Comparison of ENCODE assay signal across 17 cellular contexts in the genomic region with DNA sequence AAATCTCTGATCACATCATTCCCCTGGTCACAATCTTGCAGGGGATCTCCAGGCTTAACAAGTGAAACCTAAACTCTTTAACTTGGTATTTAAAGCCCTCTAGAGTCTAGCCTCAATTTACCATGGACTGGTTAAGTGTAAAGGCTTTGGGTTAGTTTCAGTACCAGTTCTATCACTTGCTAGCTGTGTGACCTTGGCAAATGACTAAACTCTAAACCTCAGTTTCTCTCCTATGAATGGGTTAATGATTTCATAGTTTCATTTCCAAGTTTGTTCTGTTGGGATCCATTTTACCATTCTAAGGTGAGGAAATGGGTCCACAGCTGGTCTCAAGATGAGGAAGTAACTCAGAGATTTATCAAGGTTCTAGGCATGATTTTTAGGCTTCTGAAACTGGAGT. TPM values are rescaled to one million over a fixed set of nuclear protein-coding genes. Genes with fewer than 3 reads are reported as not detected.
DNase-seq lines count a peak whose midpoint lies in the region; ATAC-seq, FAIRE-seq and TF ChIP-seq lines count a peak whose summit lies in the region.
"Had no signal": no experiment of that assay in that cellular context is flagged by ENCODE, and none has a peak within 500 bp of the region (broad histone marks: within the 10 kb centered on the region; RNA-seq: fewer than 3 reads in every experiment).

No MANE protein-coding gene starts in this region.

- H4K91ac ChIP-seq in IMR-90 (ENCODE audit: insufficient read depth, low read depth, low read length), result no peak overlapping the region

- peaks cover 3% of the 10 kb centered on the region for H3K9me3 ChIP-seq in IMR-90 (ENCODE audit: control insufficient read depth, insufficient read depth, low read length)

- peaks cover 9% of the 10 kb centered on the region for H3K9me1 ChIP-seq in IMR-90 (ENCODE audit: insufficient read depth, low read length)

- peaks cover 23% of the 10 kb centered on the region for H3K4me1 ChIP-seq in IMR-90 (ENCODE audit: control insufficient read depth, insufficient read depth, low read length)

- intact Hi-C loops in IMR-90 (cut with micrococcal nuclease), result no loop called here

- H3K79me1 ChIP-seq in IMR-90 (ENCODE audit: low read depth in 1 of 2, low read length in 2 of 2), result no peaks in the 10 kb centered on the region

- no peak overlapping the region for H3K27ac ChIP-seq in IMR-90 (ENCODE audit: insufficient read depth, low read length)
- H3K27ac ChIP-seq: RWPE1 had no signal

- H4K8ac ChIP-seq in IMR-90 (ENCODE audit: low read depth in 2 of 2, low read length in 2 of 2), result no peak overlapping the region

- H2BK120ac ChIP-seq in IMR-90 (ENCODE audit: low read depth, low read length), result peak overlapping the region; percentile 46; the same call in 1 of the 2 replicates

- H2AFZ ChIP-seq in IMR-90 (replicated peaks; ENCODE audit: low read length, poor library complexity), result no peak overlapping the region

- H3K14ac ChIP-seq in IMR-90 (replicated peaks; ENCODE audit: low read depth, low read length), result no peak overlapping the region

- dilution Hi-C loops in IMR-90 (cut with HindIII; ENCODE audit: low sequenced_read_pairs, unreplicated experiment), result no loop called here

- FAIRE-seq in GM12891 (lab: Jason Lieb, UNC), result no peak
- FAIRE-seq: endometrium had no signal

- BruUV-seq in IMR-90 (replicated peaks; lab: Mats Ljungman, UMichigan), result no TSS peak

- no peak overlapping the region for H3K9ac ChIP-seq in IMR-90 (ENCODE audit: low read depth, low read length)

- no peak for TF ChIP-seq POLR2A in GM12891 (IDR thresholded peaks at IDR 0.05; ENCODE audit: low read depth, low read length)
- TF ChIP-seq POLR2A in IMR-90 (IDR thresholded peaks at IDR 0.05; ENCODE audit: low read depth, low read length), result no peak

- no peaks in the 10 kb centered on the region for H3K27me3 ChIP-seq in IMR-90 (ENCODE audit: control insufficient read depth, insufficient read depth, low read length)

- H4K20me1 ChIP-seq in IMR-90 (ENCODE audit: insufficient read depth, low read length), result no peaks in the 10 kb centered on the region

- H2BK20ac ChIP-seq in IMR-90 (ENCODE audit: low read depth, low read length), result no peak overlapping the region

- TF ChIP-seq CTCF in IMR-90 (conservative IDR thresholded peaks at IDR 0.05; ENCODE audit: low read depth, low read length), result no peak

- in situ Hi-C loops in IMR-90 (cut with MboI; ENCODE audit: low sequenced_read_pairs), result no loop called here

- H3K36me3 ChIP-seq in IMR-90 (ENCODE audit: control insufficient read depth, insufficient read depth, low read length), result no peaks in the 10 kb centered on the region

- H3K56ac ChIP-seq in IMR-90 (ENCODE audit: extremely low read depth, insufficient read depth, low read length), result no peak overlapping the region

- CTCF ChIA-PET in IMR-90 (lab: Yijun Ruan, JAX), result no interaction called here

- no peak overlapping the region for H2AK9ac ChIP-seq in IMR-90 (replicated peaks; ENCODE audit: low read depth, low read length, poor library complexity)

- no peak overlapping the region for H3K23ac ChIP-seq in IMR-90 (ENCODE audit: low read depth, low read length)

- H4K5ac ChIP-seq in IMR-90 (ENCODE audit: low read depth, low read length), result no peak overlapping the region

- ATAC-seq in GM19351 (IDR thresholded peaks at IDR 0.05; ENCODE audit: unreplicated experiment), result peak; percentile 45
- ATAC-seq in HG02852 (IDR thresholded peaks at IDR 0.05; ENCODE audit: unreplicated experiment), result peak; percentile 41
- ATAC-seq in IMR-90 (ENCODE audit: low read depth), result no peak

- 0 out of 2 replicates have a peak overlapping the region, but pooled peaks have one; percentile 17 for H3K18ac ChIP-seq in IMR-90 (ENCODE audit: low read depth, low read length)

- no peak for TF ChIP-seq RAD21 in IMR-90 (IDR thresholded peaks at IDR 0.05; ENCODE audit: low read length)

- peak overlapping the region; percentile 57; the same call in 1 of the 3 replicates for H2BK15ac ChIP-seq in IMR-90 (ENCODE audit: low read depth, low read length)

- no peak overlapping the region; the same call in 1 of the 2 replicates for H3K4ac ChIP-seq in IMR-90 (ENCODE audit: low read depth, low read length)

- H3K4me3 ChIP-seq in IMR-90 (ENCODE audit: insufficient read depth, low read depth, low read length), result no peak overlapping the region

- DNase-seq in GM12891 (ENCODE audit: insufficient read length, low spot score) (no peak), IMR-90 (no peak), NCI-H2029 treated with DMSO at 0.1 percent for 48 hours (lab: John Stamatoyannopoulos, UW) (no peak), HK-2 (ENCODE audit: unreplicated experiment) (no peak)
- no peak for DNase-seq in activated effector memory CD4-positive, alpha-beta T cell treated with anti-CD3 and anti-CD28 coated beads, Interleukin-2, amount 50 U/mL, for 16 hours
- no peak for DNase-seq in activated T-cell treated with anti-CD3 and anti-CD28 coated beads, Interleukin-2, amount 50 U/mL, for 48 hours
- DNase-seq: activated CD4-positive, alpha-beta T cell treated with anti-CD3 and anti-CD28 coated beads, Interleukin-2, amount 50 U/mL, for 48 hours; activated naive CD4-positive, alpha-beta T cell treated with anti-CD3 and anti-CD28 coated beads, Interleukin-2, amount 50 U/mL, for 16 hours; caudate nucleus; NCI-H1105 treated with DMSO at 0.1 percent for 48 hours; NCI-H446 treated with DMSO at 0.1 percent for 48 hours had no signal

- no peak overlapping the region; the same call in 1 of the 2 replicates for H2AK5ac ChIP-seq in IMR-90 (ENCODE audit: low read depth, low read length)

- H3K4me2 ChIP-seq in IMR-90 (ENCODE audit: low read depth, low read length), result no peak overlapping the region

- POLR2A ChIA-PET in IMR-90 (lab: Charles Lee; ENCODE audit: unreplicated experiment), result no interaction called here

- no peak overlapping the region for H2BK5ac ChIP-seq in IMR-90 (ENCODE audit: low read depth, low read length, poor library complexity, severe bottlenecking)

TF ChIP-seq in GM12891, 5 proteins besides CTCF, POLR2A, EP300 and RAD21:
- TF ChIP-seq POU2F2 (IDR thresholded peaks at IDR 0.05; ENCODE audit: low read depth, low read length), result no peak
- TF ChIP-seq SPI1 (IDR thresholded peaks at IDR 0.05; ENCODE audit: low read depth, low read length), result peak; percentile 52
- no peak for TF ChIP-seq TAF1 (IDR thresholded peaks at IDR 0.05; ENCODE audit: low read depth, low read length)
- TF ChIP-seq PAX5 (IDR thresholded peaks at IDR 0.05; ENCODE audit: insufficient read depth, low read length, severe bottlenecking), result no peak
- TF ChIP-seq POLR2AphosphoS5 (IDR thresholded peaks at IDR 0.05; ENCODE audit: low read depth, low read length), result no peak

TF ChIP-seq in IMR-90, 13 proteins besides CTCF, POLR2A, EP300 and RAD21:
- TF ChIP-seq SMC3 (IDR thresholded peaks at IDR 0.05; ENCODE audit: low read depth, low read length) (no peak), CEBPB (IDR thresholded peaks at IDR 0.05; ENCODE audit: low read depth, low read length) (no peak), NFE2L2 (IDR thresholded peaks at IDR 0.05; ENCODE audit: low read depth, low read length) (no peak), RFX5 (IDR thresholded peaks at IDR 0.05; ENCODE audit: low read depth, low read length) (no peak), MXI1 (IDR thresholded peaks at IDR 0.05; ENCODE audit: borderline replicate concordance, low read depth, low read length) (no peak), MAZ (IDR thresholded peaks at IDR 0.05; ENCODE audit: borderline replicate concordance, low read depth, low read length) (no peak), MAFK (IDR thresholded peaks at IDR 0.05; ENCODE audit: low read depth, low read length) (no peak), BHLHE40 (IDR thresholded peaks at IDR 0.05; ENCODE audit: low read depth, low read length) (no peak), FOS (IDR thresholded peaks at IDR 0.05; ENCODE audit: low read depth, low read length) (no peak), RCOR1 (IDR thresholded peaks at IDR 0.05; ENCODE audit: insufficient replicate concordance, low read length) (no peak), CHD1 (IDR thresholded peaks at IDR 0.05; ENCODE audit: low read depth, low read length) (no peak)
- TF ChIP-seq, protein P1, sequence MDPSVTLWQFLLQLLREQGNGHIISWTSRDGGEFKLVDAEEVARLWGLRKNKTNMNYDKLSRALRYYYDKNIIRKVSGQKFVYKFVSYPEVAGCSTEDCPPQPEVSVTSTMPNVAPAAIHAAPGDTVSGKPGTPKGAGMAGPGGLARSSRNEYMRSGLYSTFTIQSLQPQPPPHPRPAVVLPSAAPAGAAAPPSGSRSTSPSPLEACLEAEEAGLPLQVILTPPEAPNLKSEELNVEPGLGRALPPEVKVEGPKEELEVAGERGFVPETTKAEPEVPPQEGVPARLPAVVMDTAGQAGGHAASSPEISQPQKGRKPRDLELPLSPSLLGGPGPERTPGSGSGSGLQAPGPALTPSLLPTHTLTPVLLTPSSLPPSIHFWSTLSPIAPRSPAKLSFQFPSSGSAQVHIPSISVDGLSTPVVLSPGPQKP (IDR thresholded peaks at IDR 0.05; ENCODE audit: borderline replicate concordance, low read depth, low read length), result no peak
- TF ChIP-seq, protein P2, sequence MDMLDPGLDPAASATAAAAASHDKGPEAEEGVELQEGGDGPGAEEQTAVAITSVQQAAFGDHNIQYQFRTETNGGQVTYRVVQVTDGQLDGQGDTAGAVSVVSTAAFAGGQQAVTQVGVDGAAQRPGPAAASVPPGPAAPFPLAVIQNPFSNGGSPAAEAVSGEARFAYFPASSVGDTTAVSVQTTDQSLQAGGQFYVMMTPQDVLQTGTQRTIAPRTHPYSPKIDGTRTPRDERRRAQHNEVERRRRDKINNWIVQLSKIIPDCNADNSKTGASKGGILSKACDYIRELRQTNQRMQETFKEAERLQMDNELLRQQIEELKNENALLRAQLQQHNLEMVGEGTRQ (IDR thresholded peaks at IDR 0.05; ENCODE audit: low read depth, low read length), result no peak

RNA-seq across cellular contexts. Expression of a gene that starts 38.8 kb away (rescaled TPM):
- polyA plus RNA-seq in GM12891 (2012; ENCODE audit: low read depth, missing spikeins), result not detected
- 0.54 and 0.56 TPM in 2 replicates for total RNA-seq in IMR-90 (2012; rRNA removed)
- polyA plus RNA-seq in IMR-90 (2012; rRNA removed), result 0.39 and 0.40 TPM in 2 replicates
- polyA plus RNA-seq in IMR-90 (2012; cell fraction: cytosol; rRNA removed), result 0.57 and 0.80 TPM in 2 replicates
- polyA plus RNA-seq in IMR-90 (2012; cell fraction: nucleus; rRNA removed; ENCODE audit: low replicate concordance), result 0.13 and 0.16 TPM in 2 replicates
- total RNA-seq: T-helper 2 cell treated with Interferon-gamma antibody and Interleukin-4, amounts not matched to agents 100 ng/mL and 5 ng/mL, for 36 hours had no signal
- polyA plus RNA-seq: IgD-negative memory B cell had no signal
